Comparison of ENCODE assay signal across 7 cellular contexts in the genomic region with DNA sequence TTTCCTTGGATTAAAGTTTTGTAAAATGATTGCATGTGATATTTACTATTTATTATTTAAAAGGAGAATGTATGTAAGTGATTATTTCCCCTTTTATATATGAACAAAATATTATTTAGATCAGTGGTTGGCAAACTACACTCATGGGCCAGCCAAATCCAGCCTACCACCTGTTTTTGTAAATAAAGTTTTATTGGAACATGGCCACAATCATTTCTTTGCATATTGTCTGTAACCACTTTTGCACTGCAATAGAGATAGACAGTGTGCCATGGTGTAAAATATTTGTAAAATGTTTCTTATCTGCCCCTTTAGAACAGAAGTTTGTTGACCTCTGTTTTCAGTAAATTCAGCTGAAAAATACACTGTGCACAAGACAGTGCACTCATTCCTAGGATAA.
"Had no signal": no experiment of that assay in that cellular context is flagged by ENCODE, and none has a peak within 500 bp of the region (broad histone marks: within the 10 kb centered on the region; RNA-seq: fewer than 3 reads in every experiment).

No MANE protein-coding gene starts in this region.

- DNase-seq: GDM1, GF-D8 had no signal

- FAIRE-seq: G401.6, GM12891, GM12892, GM18507, GM19239 had no signal
